In genomic region chr17:63474914-63475460, GRCh38 we compare ENCODE assay signal across 21 cellular contexts. TPM values are rescaled to one million over a fixed set of nuclear protein-coding genes. Genes with fewer than 3 reads are reported as not detected.
A peak's percentile ranks its signal among the peaks of the same experiment; 100 is the strongest.
DNase-seq lines count a peak whose midpoint lies in the region; ATAC-seq and TF ChIP-seq lines count a peak whose summit lies in the region.
"Had no signal": no experiment of that assay in that cellular context is flagged by ENCODE, and none has a peak within 500 bp of the region (broad histone marks: within the 10 kb centered on the region; RNA-seq: fewer than 3 reads in every experiment).

No MANE protein-coding gene starts in this region.

- no peak for TF ChIP-seq CTCF in activated CD8-positive, alpha-beta T cell treated with anti-CD3 and anti-CD28 coated beads for 36 hours (IDR thresholded peaks at IDR 0.05)
- no peak for TF ChIP-seq CTCF in left lung (IDR thresholded peaks at IDR 0.05)

- H3K4me1 Mint-ChIP-seq in activated CD8-positive, alpha-beta T cell treated with anti-CD3 and anti-CD28 coated beads for 36 hours (ENCODE audit: low read depth): peaks cover 10% of the 10 kb centered on the region
- peaks cover 16% of the 10 kb centered on the region for H3K4me1 Mint-ChIP-seq in activated CD8-positive, alpha-beta T cell treated with anti-CD3 and anti-CD28 coated beads, Interleukin-2, amount 10 ng/mL, durations not matched to agents 7 days and 5 days (ENCODE audit: low read depth)

- H3K4me3 ChIP-seq in left lung: no peak overlapping the region
- H3K4me3 ChIP-seq in subcutaneous abdominal adipose tissue (ENCODE audit: low read depth in 1 of 5, low read length in 5 of 5): no peak overlapping the region
- H3K4me3 ChIP-seq: spleen, thyroid gland had no signal

- H3K27ac Mint-ChIP-seq in activated CD8-positive, alpha-beta T cell treated with anti-CD3 and anti-CD28 coated beads for 36 hours: no peak overlapping the region
- no peak overlapping the region for H3K27ac Mint-ChIP-seq in activated CD8-positive, alpha-beta T cell treated with anti-CD3 and anti-CD28 coated beads, Interleukin-2, amount 10 ng/mL, durations not matched to agents 7 days and 5 days
- H3K27ac Mint-ChIP-seq: WTC11 had no signal

- POLR2A ChIA-PET in activated CD8-positive, alpha-beta T cell treated with anti-CD3 and anti-CD28 coated beads for 36 hours (lab: Charles Lee): interaction anchor here (0.6 kb wide), 2 partner anchors 12 to 274 kb away, joined by 3 to 4 read pairs; no protein-coding TSS in a partner anchor
- POLR2A ChIA-PET in activated CD8-positive, alpha-beta T cell treated with anti-CD3 and anti-CD28 coated beads, Interleukin-2, amount 10 ng/mL, durations not matched to agents 7 days and 5 days (lab: Charles Lee): no interaction called here

- H3K4me1 ChIP-seq in left lung (peaks cover 15 to 52% of the 10 kb centered on the region in 2 donors), subcutaneous abdominal adipose tissue (ENCODE audit: control insufficient read depth in 5 of 5, insufficient read depth in 5 of 5, low read length in 5 of 5) (peaks cover 9 to 42% (median 26%) of the 10 kb centered on the region in 5 donors)

- ATAC-seq in activated CD8-positive, alpha-beta T cell treated with anti-CD3 and anti-CD28 coated beads for 36 hours: no peak
- no peak for ATAC-seq in activated CD8-positive, alpha-beta T cell treated with anti-CD3 and anti-CD28 coated beads, Interleukin-2, amount 10 ng/mL, durations not matched to agents 7 days and 5 days
- no peak for ATAC-seq in left lung
- ATAC-seq in HG03469 (IDR thresholded peaks at IDR 0.05; ENCODE audit: unreplicated experiment): no peak
- ATAC-seq: WTC11 had no signal

- peaks cover 32% of the 10 kb centered on the region for H3K27me3 Mint-ChIP-seq in activated CD8-positive, alpha-beta T cell treated with anti-CD3 and anti-CD28 coated beads for 36 hours
- H3K27me3 Mint-ChIP-seq in activated CD8-positive, alpha-beta T cell treated with anti-CD3 and anti-CD28 coated beads, Interleukin-2, amount 10 ng/mL, durations not matched to agents 7 days and 5 days (ENCODE audit: low read depth): peaks cover 55% of the 10 kb centered on the region

- H3K9ac ChIP-seq in subcutaneous abdominal adipose tissue (ENCODE audit: low read length in 5 of 5): no peak overlapping the region

- H3K27me3 ChIP-seq in left lung (peaks cover 5 to 48% of the 10 kb centered on the region in 2 donors), subcutaneous abdominal adipose tissue (ENCODE audit: control insufficient read depth in 5 of 5, insufficient read depth in 4 of 5, low read length in 5 of 5) (peaks cover 0 to 29% (median 13%) of the 10 kb centered on the region in 5 donors)
- H3K27me3 ChIP-seq: thyroid gland had no signal

- H3K9me3 Mint-ChIP-seq in activated CD8-positive, alpha-beta T cell treated with anti-CD3 and anti-CD28 coated beads for 36 hours: no peaks in the 10 kb centered on the region
- H3K9me3 Mint-ChIP-seq in activated CD8-positive, alpha-beta T cell treated with anti-CD3 and anti-CD28 coated beads, Interleukin-2, amount 10 ng/mL, durations not matched to agents 7 days and 5 days (ENCODE audit: insufficient read depth): no peaks in the 10 kb centered on the region
- H3K9me3 Mint-ChIP-seq: WTC11 had no signal

- peak overlapping the region; percentile 15 for H3K4me3 Mint-ChIP-seq in activated CD8-positive, alpha-beta T cell treated with anti-CD3 and anti-CD28 coated beads for 36 hours
- no peak overlapping the region for H3K4me3 Mint-ChIP-seq in activated CD8-positive, alpha-beta T cell treated with anti-CD3 and anti-CD28 coated beads, Interleukin-2, amount 10 ng/mL, durations not matched to agents 7 days and 5 days

- intact Hi-C loops in activated CD8-positive, alpha-beta T cell treated with anti-CD3 and anti-CD28 coated beads for 36 hours (cut with micrococcal nuclease): no loop called here
- intact Hi-C loops in left lung (cut with DNase I): loop anchor here in 1 of 2 donors (5.0 kb wide), 1 partner anchor 43 kb away; no protein-coding TSS in a partner anchor

- H3K36me3 ChIP-seq in left lung: no peaks in the 10 kb centered on the region
- H3K36me3 ChIP-seq in subcutaneous abdominal adipose tissue (ENCODE audit: control insufficient read depth in 5 of 5, insufficient read depth in 5 of 5, low read length in 5 of 5): peaks cover 0 to 7% (median 5%) of the 10 kb centered on the region in 5 donors
- H3K36me3 ChIP-seq: spleen, thyroid gland had no signal

- DNase-seq in activated CD8-positive, alpha-beta T cell treated with anti-CD3 and anti-CD28 coated beads for 36 hours: no peak
- no peak for DNase-seq in activated CD8-positive, alpha-beta T cell treated with anti-CD3 and anti-CD28 coated beads, Interleukin-2, amount 10 ng/mL, durations not matched to agents 7 days and 5 days
- peak; percentile 54 for DNase-seq in SK-N-DZ (ENCODE audit: low spot score)
- DNase-seq in left lung: peak in 1 of 2 donors; percentile 15
- DNase-seq in foreskin melanocyte: no peak
- DNase-seq in NCI-H2081 (lab: John Stamatoyannopoulos, UW): no peak
- DNase-seq: DMS79 treated with DMSO at 0.1 percent for 48 hours; effector CD8-positive, alpha-beta T cell; hippocampal formation; kidney glomerular epithelial cell; NCI-H1436; NK-92 treated with Interleukin-12 subunit alpha and Interleukin-12 subunit beta, amount 100 ng/mL, for 24 hours; thyroid gland had no signal

- H3K27ac ChIP-seq in left lung (peak overlapping the region; percentile 39), subcutaneous abdominal adipose tissue (ENCODE audit: low read depth, low read length) (peak overlapping the region; percentile 60)
- H3K27ac ChIP-seq: C4-2B, thyroid gland had no signal

- CTCF ChIA-PET in activated CD8-positive, alpha-beta T cell treated with anti-CD3 and anti-CD28 coated beads for 36 hours (lab: Charles Lee): interaction anchor here (2.8 kb wide), 1 partner anchor 49 kb away, joined by 12 read pairs; no protein-coding TSS in a partner anchor
- CTCF ChIA-PET in activated CD8-positive, alpha-beta T cell treated with anti-CD3 and anti-CD28 coated beads, Interleukin-2, amount 10 ng/mL, durations not matched to agents 7 days and 5 days (lab: Charles Lee): no interaction called here

- no peaks in the 10 kb centered on the region for H3K36me3 Mint-ChIP-seq in activated CD8-positive, alpha-beta T cell treated with anti-CD3 and anti-CD28 coated beads for 36 hours (ENCODE audit: low read depth)
- H3K36me3 Mint-ChIP-seq in activated CD8-positive, alpha-beta T cell treated with anti-CD3 and anti-CD28 coated beads, Interleukin-2, amount 10 ng/mL, durations not matched to agents 7 days and 5 days (ENCODE audit: low read depth): no peaks in the 10 kb centered on the region
- H3K36me3 Mint-ChIP-seq: WTC11 had no signal

- H3K9me3 ChIP-seq in left lung: no peaks in the 10 kb centered on the region
- no peaks in the 10 kb centered on the region for H3K9me3 ChIP-seq in subcutaneous abdominal adipose tissue (ENCODE audit: control insufficient read depth in 5 of 5, low read length in 5 of 5)
- H3K9me3 ChIP-seq: spleen, thyroid gland had no signal

RNA-seq across cellular contexts. Expression of gene ACE, which starts 1.9 kb away (rescaled TPM):
- total RNA-seq in activated CD8-positive, alpha-beta T cell treated with anti-CD3 and anti-CD28 coated beads for 36 hours: under 1 TPM; 0.36 to 0.51 TPM
- under 1 TPM in 1 of 2 experiments, not detected in 1; 0.18 TPM for total RNA-seq in activated CD8-positive, alpha-beta T cell treated with anti-CD3 and anti-CD28 coated beads, Interleukin-2, amount 10 ng/mL, durations not matched to agents 7 days and 5 days
- 5.6 and 6.7 TPM in 2 replicates for polyA plus RNA-seq in SK-N-DZ (2014; cell fraction: cytosol; rRNA removed)
- 12.7 and 13.9 TPM in 2 replicates for polyA plus RNA-seq in SK-N-DZ (2014; cell fraction: nucleus; rRNA removed)
- 10 to 100 TPM; 51.2 to 68.9 TPM for total RNA-seq in left lung

RNA-seq across cellular contexts. Expression of gene CYB561, which starts 28.9 kb away (rescaled TPM):
- total RNA-seq in activated CD8-positive, alpha-beta T cell treated with anti-CD3 and anti-CD28 coated beads for 36 hours: 1 to 10 TPM; 1.5 to 2.2 TPM
- total RNA-seq in activated CD8-positive, alpha-beta T cell treated with anti-CD3 and anti-CD28 coated beads, Interleukin-2, amount 10 ng/mL, durations not matched to agents 7 days and 5 days: 1 to 10 TPM; 2.0 to 2.4 TPM
- 6.6 and 14.1 TPM in 2 replicates for polyA plus RNA-seq in SK-N-DZ (2014; cell fraction: cytosol; rRNA removed)
- 15.1 and 15.3 TPM in 2 replicates for polyA plus RNA-seq in SK-N-DZ (2014; cell fraction: nucleus; rRNA removed)
- 10 to 100 TPM; 70.7 to 76.4 TPM for total RNA-seq in left lung

RNA-seq across cellular contexts. Expression of gene KCNH6, which starts 48.2 kb away (rescaled TPM):
- not detected for total RNA-seq in activated CD8-positive, alpha-beta T cell treated with anti-CD3 and anti-CD28 coated beads for 36 hours
- not detected for total RNA-seq in activated CD8-positive, alpha-beta T cell treated with anti-CD3 and anti-CD28 coated beads, Interleukin-2, amount 10 ng/mL, durations not matched to agents 7 days and 5 days
- polyA plus RNA-seq in SK-N-DZ (2014; cell fraction: cytosol; rRNA removed): 0.10 TPM in 1 of 2 replicates, not detected in the other
- polyA plus RNA-seq in SK-N-DZ (2014; cell fraction: nucleus; rRNA removed): 0.06 TPM in 1 of 2 replicates, not detected in the other
- under 1 TPM; 0.41 to 0.71 TPM for total RNA-seq in left lung
- total RNA-seq: mucosa of gallbladder; posterior vena cava; spleen; T-helper 1 cell treated with Interleukin-12 subunit alpha and Interleukin-12 subunit beta and Interleukin-4 antibody, amounts not matched to agents 30 ng/mL and 1 ng/mL, for 36 hours had no signal
- polyA plus RNA-seq: spleen had no signal

Comparison
In these comparisons a context has a peak if more than half of its experiments do, and no peak if none do; other contexts are left out.
1. RNA of gene ACE, which starts 1.9 kb away (total RNA-seq): 51.2 to 68.9 TPM in left lung; 0.36 to 0.51 TPM in activated CD8-positive, alpha-beta T cell treated with anti-CD3 and anti-CD28 coated beads for 36 hours and 0.18 TPM in activated CD8-positive, alpha-beta T cell treated with anti-CD3 and anti-CD28 coated beads, Interleukin-2, amount 10 ng/mL, durations not matched to agents 7 days and 5 days; every median in the first group is over 10 times any median in the second.
2. RNA of gene CYB561, which starts 28.9 kb away (total RNA-seq): 70.7 to 76.4 TPM in left lung; 2.0 to 2.4 TPM in activated CD8-positive, alpha-beta T cell treated with anti-CD3 and anti-CD28 coated beads, Interleukin-2, amount 10 ng/mL, durations not matched to agents 7 days and 5 days and 1.5 to 2.2 TPM in activated CD8-positive, alpha-beta T cell treated with anti-CD3 and anti-CD28 coated beads for 36 hours; every median in the first group is over 10 times any median in the second.